In genomic region chrX:43655151-43655676, GRCh38 we compare ENCODE assay signal across 8 cellular contexts. TPM values are rescaled to one million over a fixed set of nuclear protein-coding genes. Genes with fewer than 3 reads are reported as not detected.
A peak's percentile ranks its signal among the peaks of the same experiment; 100 is the strongest.
DNase-seq lines count a peak whose midpoint lies in the region; ATAC-seq and TF ChIP-seq lines count a peak whose summit lies in the region.

No MANE protein-coding gene starts in this region.

- H3K27me3 ChIP-seq in ectodermal cell (ENCODE audit: control insufficient read depth, insufficient read depth, low read length, poor library complexity, severe bottlenecking) (no peaks in the 10 kb centered on the region), lung (ENCODE audit: control insufficient read depth, insufficient read depth) (no peaks in the 10 kb centered on the region)

- no peak overlapping the region for H3K27ac ChIP-seq in ectodermal cell (ENCODE audit: insufficient read depth, low read depth, low read length, poor library complexity, severe bottlenecking)
- H3K27ac ChIP-seq in lung (ENCODE audit: low read depth in 1 of 2, low read length in 1 of 2): peak overlapping the region; percentile 86 to 97

- H3K4me1 ChIP-seq in ectodermal cell (ENCODE audit: control insufficient read depth, insufficient read depth, low read length) (no peaks in the 10 kb centered on the region), lung (ENCODE audit: control insufficient read depth in 2 of 2, insufficient read depth in 2 of 2, low read length in 2 of 2) (no peaks in the 10 kb centered on the region)

- peaks cover 16% of the 10 kb centered on the region for H3K27me3 Mint-ChIP-seq in stimulated activated memory B cell treated with anti-CD40 and anti-IgM and Interleukin-4, amounts not matched to agents 10 μg/mL and 1 μg/mL and 100 μg/mL, for 72 hours

- no peak for TF ChIP-seq CTCF in lung (IDR thresholded peaks at IDR 0.05; ENCODE audit: control extremely low read depth, extremely low read depth)

- no peaks in the 10 kb centered on the region for H3K36me3 ChIP-seq in ectodermal cell (ENCODE audit: control insufficient read depth, insufficient read depth, low read length)
- H3K36me3 ChIP-seq in lung (ENCODE audit: control insufficient read depth in 2 of 2, insufficient read depth in 2 of 2, low read length in 2 of 2): no peaks in the 10 kb centered on the region

- no peaks in the 10 kb centered on the region for H3K9me3 Mint-ChIP-seq in stimulated activated memory B cell treated with anti-CD40 and anti-IgM and Interleukin-4, amounts not matched to agents 10 μg/mL and 1 μg/mL and 100 μg/mL, for 72 hours

- WGBS in ectodermal cell, 2 experiments: 1% methylated on average over 40 of the region's 40 CpGs
- 1 to 41% methylated on average over 32 to 40 of the region's 40 CpGs for WGBS in lung, 2 donors

- peak overlapping the region; percentile 99 for H3K4me3 Mint-ChIP-seq in stimulated activated memory B cell treated with anti-CD40 and anti-IgM and Interleukin-4, amounts not matched to agents 10 μg/mL and 1 μg/mL and 100 μg/mL, for 72 hours

- peaks cover 10% of the 10 kb centered on the region for H3K4me1 Mint-ChIP-seq in stimulated activated memory B cell treated with anti-CD40 and anti-IgM and Interleukin-4, amounts not matched to agents 10 μg/mL and 1 μg/mL and 100 μg/mL, for 72 hours

- peak; percentile 11 for ATAC-seq in HG03354 (IDR thresholded peaks at IDR 0.05; ENCODE audit: poor library complexity, severe bottlenecking, unreplicated experiment)
- peak; percentile 7 to 39 for ATAC-seq in activated CD4-positive, CD25-positive, alpha-beta regulatory T cell treated with anti-CD3 and anti-CD28 coated beads, Interleukin-2, amount 50 U/mL, for 24 hours
- ATAC-seq in lung (ENCODE audit: insufficient read depth, low FRiP score): peak; percentile 21
- ATAC-seq in stimulated activated memory B cell treated with anti-CD40 and anti-IgM and Interleukin-4, amounts not matched to agents 10 μg/mL and 1 μg/mL and 100 μg/mL, for 72 hours: peak; percentile 44

- DNase-seq in Daoy (ENCODE audit: low read depth): peak; percentile 39
- DNase-seq in lung (ENCODE audit: low spot score): peak; percentile 34
- no peak for DNase-seq in DMS79 (lab: John Stamatoyannopoulos, UW)
- no peak for DNase-seq in DMS153 (lab: John Stamatoyannopoulos, UW)

- H3K4me3 ChIP-seq in ectodermal cell (ENCODE audit: insufficient read depth, low read depth, low read length): peak overlapping the region; percentile 52
- H3K4me3 ChIP-seq in lung: peak overlapping the region; percentile 49

- H3K27ac Mint-ChIP-seq in stimulated activated memory B cell treated with anti-CD40 and anti-IgM and Interleukin-4, amounts not matched to agents 10 μg/mL and 1 μg/mL and 100 μg/mL, for 72 hours: peak overlapping the region; percentile 98

- no peaks in the 10 kb centered on the region for H3K36me3 Mint-ChIP-seq in stimulated activated memory B cell treated with anti-CD40 and anti-IgM and Interleukin-4, amounts not matched to agents 10 μg/mL and 1 μg/mL and 100 μg/mL, for 72 hours

- no peaks in the 10 kb centered on the region for H3K9me3 ChIP-seq in ectodermal cell (ENCODE audit: control insufficient read depth, low read length)
- peaks cover 0 to 5% of the 10 kb centered on the region in 2 donors for H3K9me3 ChIP-seq in lung (ENCODE audit: control insufficient read depth in 2 of 2, insufficient read depth in 1 of 2, low read length in 1 of 2)

RNA-seq across cellular contexts. Expression of gene MAOA, which starts 0.9 kb away (rescaled TPM):
- 1.9 and 10.9 TPM in 2 replicates for total RNA-seq in Daoy (2014; rRNA removed; shearing (Covaris generic))
- polyA plus RNA-seq in ectodermal cell (2013, experiment 1 of 4): 7.6 TPM
- polyA plus RNA-seq in ectodermal cell (2013, experiment 2 of 4): 7.6 TPM
- polyA plus RNA-seq in ectodermal cell (2013, experiment 3 of 4): 7.8 TPM
- 6.5 TPM for polyA plus RNA-seq in ectodermal cell (2013, experiment 4 of 4)
- total RNA-seq in lung: 100 to 1,000 TPM; 134 to 187 TPM
- 100 to 1,000 TPM in 1 of 2 donors, 10 to 100 TPM in 1; 70.0 to 101 TPM for polyA plus RNA-seq in lung

Comparison
In these comparisons a context has a peak if more than half of its experiments do, and no peak if none do; other contexts are left out.
1. DNase-seq: peak in Daoy (single experiment) and lung (single experiment); none in DMS79 (single experiment) and DMS153 (single experiment).
2. RNA of gene MAOA, which starts 0.9 kb away (total RNA-seq): 134 to 187 TPM in lung; 1.9 to 10.9 TPM in Daoy; every median in the first group is over 10 times any median in the second.
3. Peak in every context shown above with its lines, with median percentiles within 50 percentile points of each other: ATAC-seq.